Comparison of ENCODE assay signal across 8 cellular contexts in genomic region chr12:43957732-43958131, GRCh38.
DNase-seq lines count a peak whose midpoint lies in the region; ATAC-seq and TF ChIP-seq lines count a peak whose summit lies in the region.

No MANE protein-coding gene starts in this region.

- H3K9ac ChIP-seq in PC-3 (ENCODE audit: low read length), result no peak overlapping the region

- no peaks in the 10 kb centered on the region for H3K9me2 ChIP-seq in PC-3 (replicated peaks; ENCODE audit: low read length)

- DNase-seq in activated naive CD4-positive, alpha-beta T cell treated with Interleukin-2 at 50 U/mL for 16 hours, result peak; percentile 3
- no peak for DNase-seq in activated naive CD4-positive, alpha-beta T cell treated with anti-CD3 and anti-CD28 coated beads, Interleukin-2, amount 50 U/mL, for 16 hours
- peak; percentile 79 for DNase-seq in PC-3
- DNase-seq in dedifferentiated amniotic fluid mesenchymal stem cell (ENCODE audit: extremely low spot score), result peak; percentile 54
- peak; percentile 82 for DNase-seq in medulla oblongata (ENCODE audit: extremely low spot score)
- DNase-seq in activated effector memory CD4-positive, alpha-beta T cell treated with anti-CD3 and anti-CD28 coated beads, Interleukin-2, amount 50 U/mL, for 16 hours, result no peak

- no peaks in the 10 kb centered on the region for H3K79me2 ChIP-seq in PC-3 (ENCODE audit: low read length)

- no peak overlapping the region for H3K4me2 ChIP-seq in PC-3 (ENCODE audit: low read length)

- intact Hi-C loops in PC-3 (cut with micrococcal nuclease), result loop anchor here (1.0 to 5.0 kb wide), 4 partner anchors 47 to 974 kb away; no protein-coding TSS in a partner anchor

- POLR2A ChIA-PET in PC-3 (lab: Charles Lee; ENCODE audit: unreplicated experiment), result no interaction called here

- H2AFZ ChIP-seq in PC-3 (ENCODE audit: low read length), result no peak overlapping the region

- no peak overlapping the region for H3K4me3 ChIP-seq in PC-3 (ENCODE audit: low read length)

- ATAC-seq in GM21528 (IDR thresholded peaks at IDR 0.05; ENCODE audit: low FRiP score, unreplicated experiment) (peak; percentile 97), HG03575 (IDR thresholded peaks at IDR 0.05; ENCODE audit: extremely low read depth, insufficient number of reproducible peaks, low FRiP score, unreplicated experiment) (peak; percentile 95), PC-3 (peak; percentile 87)

- no peaks in the 10 kb centered on the region for H4K20me1 ChIP-seq in PC-3 (ENCODE audit: low read length)

- no peaks in the 10 kb centered on the region for H3K9me3 ChIP-seq in PC-3 (ENCODE audit: low read length)

- CTCF ChIA-PET in PC-3 (lab: Charles Lee), result no interaction called here

- no peak overlapping the region for H3K27ac ChIP-seq in PC-3 (ENCODE audit: low read length)

- no peaks in the 10 kb centered on the region for H3F3A ChIP-seq in PC-3 (ENCODE audit: low read length, unreplicated experiment)

- TF ChIP-seq CTCF in PC-3 (conservative IDR thresholded peaks at IDR 0.05; ENCODE audit: low read depth, low read length), result peak; percentile 83

- H3K27me3 ChIP-seq in PC-3 (ENCODE audit: low read length), result no peaks in the 10 kb centered on the region

- no peaks in the 10 kb centered on the region for H3K4me1 ChIP-seq in PC-3 (ENCODE audit: insufficient read depth, low read length)

- H3K36me3 ChIP-seq in PC-3 (ENCODE audit: low read depth, low read length), result no peaks in the 10 kb centered on the region

- BruUV-seq in PC-3 (replicated peaks; lab: Mats Ljungman, UMichigan), result no TSS peak

Comparison
In these comparisons a context has a peak if more than half of its experiments do, and no peak if none do; other contexts are left out.
1. DNase-seq: peak in activated naive CD4-positive, alpha-beta T cell treated with Interleukin-2 at 50 U/mL for 16 hours (single experiment), PC-3 (single experiment), dedifferentiated amniotic fluid mesenchymal stem cell (single experiment) and medulla oblongata (single experiment); none in activated naive CD4-positive, alpha-beta T cell treated with anti-CD3 and anti-CD28 coated beads, Interleukin-2, amount 50 U/mL, for 16 hours (single experiment) and activated effector memory CD4-positive, alpha-beta T cell treated with anti-CD3 and anti-CD28 coated beads, Interleukin-2, amount 50 U/mL, for 16 hours (single experiment).
2. Peak in every context shown above with its lines, with median percentiles within 50 percentile points of each other: ATAC-seq.